Comparison of ENCODE assay signal across 20 cellular contexts in genomic region chr7:155922507-155922841, GRCh38.
"Had no signal": no experiment of that assay in that cellular context is flagged by ENCODE, and none has a peak within 500 bp of the region (broad histone marks: within the 10 kb centered on the region; RNA-seq: fewer than 3 reads in every experiment).

No MANE protein-coding gene starts in this region.

- H3K9me3 ChIP-seq: ascending aorta, ovary, SK-N-SH, thyroid gland, uterus had no signal

- H3K4me2 ChIP-seq: SK-N-SH had no signal

- H3K4me3 ChIP-seq: ascending aorta, left ventricle myocardium inferior, ovary, thyroid gland, uterus had no signal

- H3K27ac ChIP-seq: ascending aorta, left ventricle myocardium inferior, ovary, uterus had no signal

- DNase-seq: activated CD4-positive, alpha-beta T cell treated with anti-CD3 and anti-CD28 coated beads, Interleukin-2, amount 10 ng/mL, durations not matched to agents 24 days and 14 days; activated CD8-positive, alpha-beta T cell treated with anti-CD3 and anti-CD28 coated beads, Interleukin-2, amount 10 ng/mL, durations not matched to agents 7 days and 5 days; activated naive CD4-positive, alpha-beta T cell treated with anti-CD3 and anti-CD28 coated beads, Interleukin-2, amount 10 ng/mL, durations not matched to agents 7 days and 5 days; activated naive CD8-positive, alpha-beta T cell treated with anti-CD3 and anti-CD28 coated beads, Interleukin-2, amount 50 U/mL, for 24 hours; activated T-cell treated with anti-CD3 and anti-CD28 coated beads, Interleukin-2, amount 50 U/mL, for 24 hours; effector CD4-positive, alpha-beta T cell; foreskin fibroblast; glutamatergic neuron; hypothalamus; left ventricle myocardium inferior; naive thymus-derived CD4-positive, alpha-beta T cell; ovary; SK-N-SH; stimulated activated CD4-positive, alpha-beta T cell treated with anti-CD3 and anti-CD28 coated beads, Interleukin-4, amount 100 ng/mL, for 4 hours; stimulated activated naive B cell treated with anti-CD40 and anti-IgM and Interleukin-4, amounts not matched to agents 10 μg/mL and 1 μg/mL and 100 μg/mL, for 72 hours; T-cell; uterus had no signal

- H3K4me1 Mint-ChIP-seq: activated CD4-positive, alpha-beta T cell treated with anti-CD3 and anti-CD28 coated beads, Interleukin-2, amount 10 ng/mL, durations not matched to agents 24 days and 14 days; activated naive CD4-positive, alpha-beta T cell treated with anti-CD3 and anti-CD28 coated beads, Interleukin-2, amount 10 ng/mL, durations not matched to agents 7 days and 5 days; activated naive CD8-positive, alpha-beta T cell treated with anti-CD3 and anti-CD28 coated beads, Interleukin-2, amount 50 U/mL, for 24 hours; naive thymus-derived CD4-positive, alpha-beta T cell; stimulated activated naive B cell treated with anti-CD40 and anti-IgM and Interleukin-4, amounts not matched to agents 10 μg/mL and 1 μg/mL and 100 μg/mL, for 72 hours; T-cell had no signal

- H3K4me1 ChIP-seq: ascending aorta, left ventricle myocardium inferior, uterus had no signal

- H3K9ac ChIP-seq: SK-N-SH had no signal

- H3K27ac Mint-ChIP-seq: activated CD4-positive, alpha-beta T cell treated with anti-CD3 and anti-CD28 coated beads, Interleukin-2, amount 10 ng/mL, durations not matched to agents 24 days and 14 days; activated CD8-positive, alpha-beta T cell treated with anti-CD3 and anti-CD28 coated beads, Interleukin-2, amount 10 ng/mL, durations not matched to agents 7 days and 5 days; activated naive CD4-positive, alpha-beta T cell treated with anti-CD3 and anti-CD28 coated beads, Interleukin-2, amount 10 ng/mL, durations not matched to agents 7 days and 5 days; activated naive CD8-positive, alpha-beta T cell treated with anti-CD3 and anti-CD28 coated beads, Interleukin-2, amount 50 U/mL, for 24 hours; activated T-cell treated with anti-CD3 and anti-CD28 coated beads, Interleukin-2, amount 50 U/mL, for 24 hours; naive thymus-derived CD4-positive, alpha-beta T cell; stimulated activated naive B cell treated with anti-CD40 and anti-IgM and Interleukin-4, amounts not matched to agents 10 μg/mL and 1 μg/mL and 100 μg/mL, for 72 hours; T-cell had no signal

- H3K36me3 ChIP-seq: ascending aorta, left ventricle myocardium inferior, ovary, thyroid gland, uterus had no signal

- H3K36me3 Mint-ChIP-seq: activated naive CD4-positive, alpha-beta T cell treated with anti-CD3 and anti-CD28 coated beads, Interleukin-2, amount 10 ng/mL, durations not matched to agents 7 days and 5 days; naive thymus-derived CD4-positive, alpha-beta T cell; stimulated activated naive B cell treated with anti-CD40 and anti-IgM and Interleukin-4, amounts not matched to agents 10 μg/mL and 1 μg/mL and 100 μg/mL, for 72 hours; T-cell had no signal

- H3K27me3 ChIP-seq: ascending aorta, ovary, thyroid gland, uterus had no signal

- H3K9me3 Mint-ChIP-seq: activated CD4-positive, alpha-beta T cell treated with anti-CD3 and anti-CD28 coated beads, Interleukin-2, amount 10 ng/mL, durations not matched to agents 24 days and 14 days had no signal

- ATAC-seq: activated CD8-positive, alpha-beta T cell treated with anti-CD3 and anti-CD28 coated beads, Interleukin-2, amount 10 ng/mL, durations not matched to agents 7 days and 5 days; activated naive CD8-positive, alpha-beta T cell treated with anti-CD3 and anti-CD28 coated beads, Interleukin-2, amount 50 U/mL, for 24 hours; naive thymus-derived CD4-positive, alpha-beta T cell; sciatic nerve; stimulated activated naive B cell treated with anti-CD40 and anti-IgM and Interleukin-4, amounts not matched to agents 10 μg/mL and 1 μg/mL and 100 μg/mL, for 72 hours; T-cell had no signal

- H3K4me3 Mint-ChIP-seq: activated CD4-positive, alpha-beta T cell treated with anti-CD3 and anti-CD28 coated beads, Interleukin-2, amount 10 ng/mL, durations not matched to agents 24 days and 14 days; activated CD8-positive, alpha-beta T cell treated with anti-CD3 and anti-CD28 coated beads, Interleukin-2, amount 10 ng/mL, durations not matched to agents 7 days and 5 days; activated naive CD4-positive, alpha-beta T cell treated with anti-CD3 and anti-CD28 coated beads, Interleukin-2, amount 10 ng/mL, durations not matched to agents 7 days and 5 days; activated naive CD8-positive, alpha-beta T cell treated with anti-CD3 and anti-CD28 coated beads, Interleukin-2, amount 50 U/mL, for 24 hours; activated T-cell treated with anti-CD3 and anti-CD28 coated beads, Interleukin-2, amount 50 U/mL, for 24 hours; naive thymus-derived CD4-positive, alpha-beta T cell; stimulated activated naive B cell treated with anti-CD40 and anti-IgM and Interleukin-4, amounts not matched to agents 10 μg/mL and 1 μg/mL and 100 μg/mL, for 72 hours; T-cell had no signal

- H3K27me3 Mint-ChIP-seq: activated CD4-positive, alpha-beta T cell treated with anti-CD3 and anti-CD28 coated beads, Interleukin-2, amount 10 ng/mL, durations not matched to agents 24 days and 14 days; activated naive CD8-positive, alpha-beta T cell treated with anti-CD3 and anti-CD28 coated beads, Interleukin-2, amount 50 U/mL, for 24 hours had no signal
